10 cellular contexts compared by ENCODE assay signal in the genomic region with DNA sequence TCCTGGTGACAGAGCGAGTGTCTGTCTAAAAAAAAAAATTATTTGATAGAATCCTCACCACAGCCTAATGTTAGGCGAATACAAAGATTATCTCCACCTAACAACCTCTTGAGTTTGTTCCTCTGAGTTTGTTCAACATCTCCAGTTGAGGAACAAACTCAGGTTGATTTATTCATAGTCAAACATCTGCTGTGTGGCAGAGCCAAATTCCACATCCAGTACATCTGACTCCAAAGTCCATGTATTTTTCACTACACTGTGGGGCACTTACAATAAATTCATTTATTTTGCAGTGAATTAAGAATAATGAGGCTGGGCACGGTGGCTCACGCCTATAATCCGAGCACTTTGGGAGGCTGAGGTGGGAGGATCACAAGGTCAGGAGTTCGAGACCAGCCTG.
"Had no signal": no experiment of that assay in that cellular context is flagged by ENCODE, and none has a peak within 500 bp of the region (broad histone marks: within the 10 kb centered on the region; RNA-seq: fewer than 3 reads in every experiment).

No MANE protein-coding gene starts in this region.

- FAIRE-seq: HepG2 had no signal

- H3K4me2 ChIP-seq: KMS-11 had no signal

- H2AFZ ChIP-seq: GM23248 had no signal

- H3K4me1 ChIP-seq: HAP-1 had no signal

- ATAC-seq: HCT116, HepG2 had no signal

- H3K9me3 ChIP-seq: HAP-1 had no signal

- DNase-seq: GM23248, GOT3, H7, HFFc6, KBM-7 had no signal

- H3K27ac ChIP-seq: GM23248, HL-60, KMS-11 had no signal

- H3K4me3 ChIP-seq: GM23248, HAP-1 had no signal
